13 cellular contexts compared by ENCODE assay signal in the genomic region with DNA sequence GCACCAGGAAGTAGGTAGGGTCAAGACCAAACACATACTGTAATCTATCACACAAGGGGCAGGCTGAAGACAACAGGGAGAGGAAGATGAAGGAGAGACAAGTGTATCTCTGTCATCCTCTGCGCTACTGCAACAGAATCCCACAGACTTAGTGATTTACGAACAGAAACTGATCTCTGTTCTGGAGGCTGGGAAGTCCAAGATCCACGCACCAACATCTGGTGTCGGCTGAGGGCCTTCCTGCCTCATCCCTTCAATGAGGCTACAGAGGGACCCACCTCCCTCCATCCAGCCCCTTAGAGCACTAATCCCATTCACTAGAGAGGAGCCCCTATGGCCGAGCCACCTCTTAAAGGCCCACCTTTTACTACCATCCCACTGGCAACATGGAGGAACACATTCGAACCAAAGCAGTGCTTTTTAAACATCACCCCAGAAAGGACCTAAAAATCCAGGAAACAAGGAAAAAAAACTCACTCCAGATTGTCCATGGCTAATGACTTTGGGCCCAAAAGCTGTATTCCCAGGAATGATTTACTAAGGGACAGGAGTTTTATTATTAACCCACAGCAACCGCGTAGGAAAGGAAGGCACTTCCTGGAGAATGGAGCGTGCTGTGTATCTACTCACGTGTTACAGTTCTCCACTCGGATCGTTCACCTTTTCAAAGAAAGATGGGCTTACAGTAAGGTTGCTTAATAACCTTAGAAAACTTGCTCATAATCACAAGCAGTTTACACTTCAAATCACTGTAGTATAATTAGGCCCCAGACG. TPM values are rescaled to one million over a fixed set of nuclear protein-coding genes. Genes with fewer than 3 reads are reported as not detected.
DNase-seq lines count a peak whose midpoint lies in the region; ATAC-seq and TF ChIP-seq lines count a peak whose summit lies in the region.
"Had no signal": no experiment of that assay in that cellular context is flagged by ENCODE, and none has a peak within 500 bp of the region (broad histone marks: within the 10 kb centered on the region; RNA-seq: fewer than 3 reads in every experiment).

No MANE protein-coding gene starts in this region.

- DNase-seq in BE2C: no peak
- DNase-seq in CD8-positive, alpha-beta T cell: no peak
- DNase-seq in activated naive CD8-positive, alpha-beta T cell treated with anti-CD3 and anti-CD28 coated beads for 36 hours: no peak
- DNase-seq in mesothelial cell of epicardium (ENCODE audit: low spot score in 2 of 2, unreplicated experiment in 2 of 2): no peak
- no peak for DNase-seq in stimulated activated naive CD4-positive, alpha-beta T cell (lab: John Stamatoyannopoulos, UW)
- DNase-seq in NCI-H1105 (lab: John Stamatoyannopoulos, UW): no peak
- DNase-seq: activated CD8-positive, alpha-beta memory T cell treated with anti-CD3 and anti-CD28 coated beads, Interleukin-2, amount 50 U/mL, for 48 hours; anterior cingulate cortex; COR-L47; Karpas-422; NCI-H187; SHP77 had no signal

- H3K27ac Mint-ChIP-seq in CD8-positive, alpha-beta T cell: peak overlapping the region; percentile 94
- peak overlapping the region; percentile 60 for H3K27ac Mint-ChIP-seq in activated naive CD8-positive, alpha-beta T cell treated with anti-CD3 and anti-CD28 coated beads for 36 hours
- no peak overlapping the region for H3K27ac Mint-ChIP-seq in mesothelial cell of epicardium

- peaks cover 81% of the 10 kb centered on the region for H3K4me1 Mint-ChIP-seq in CD8-positive, alpha-beta T cell (ENCODE audit: low read depth)
- peaks cover 69% of the 10 kb centered on the region for H3K4me1 Mint-ChIP-seq in activated naive CD8-positive, alpha-beta T cell treated with anti-CD3 and anti-CD28 coated beads for 36 hours
- H3K4me1 Mint-ChIP-seq in mesothelial cell of epicardium: peaks cover 36% of the 10 kb centered on the region

- H3K4me1 ChIP-seq in BE2C: peaks cover 11% of the 10 kb centered on the region
- H3K4me1 ChIP-seq in CD8-positive, alpha-beta T cell (ENCODE audit: insufficient read depth, low read length): peaks cover 82% of the 10 kb centered on the region

- TF ChIP-seq CTCF in BE2C (IDR thresholded peaks at IDR 0.05; ENCODE audit: low read depth, low read length) (no peak), mesothelial cell of epicardium (IDR thresholded peaks at IDR 0.05; ENCODE audit: unreplicated experiment) (no peak)
- TF ChIP-seq CTCF in CD8-positive, alpha-beta T cell (IDR thresholded peaks at IDR 0.05): no peak

- peak overlapping the region; percentile 96; the same call in 1 of the 2 replicates for H3K4me3 ChIP-seq in BE2C (ENCODE audit: low read depth, low read length)
- H3K4me3 ChIP-seq in CD8-positive, alpha-beta T cell (ENCODE audit: low read depth, low read length): no peak overlapping the region

- CTCF ChIA-PET in CD8-positive, alpha-beta T cell (lab: Charles Lee): no interaction called here

- intact Hi-C loops in CD8-positive, alpha-beta T cell (cut with DNase I, micrococcal nuclease): no loop called here

- no peak for ATAC-seq in CD8-positive, alpha-beta T cell
- no peak for ATAC-seq in HG03565 (IDR thresholded peaks at IDR 0.05; ENCODE audit: unreplicated experiment)

- H3K27ac ChIP-seq in CD8-positive, alpha-beta T cell (ENCODE audit: low read depth, low read length): no peak overlapping the region

- no peaks in the 10 kb centered on the region for H3K27me3 ChIP-seq in BE2C
- H3K27me3 ChIP-seq in CD8-positive, alpha-beta T cell (ENCODE audit: insufficient read depth, low read length): no peaks in the 10 kb centered on the region

- POLR2A ChIA-PET in CD8-positive, alpha-beta T cell (lab: Charles Lee): no interaction called here

- no peaks in the 10 kb centered on the region for H3K9me3 ChIP-seq in BE2C
- no peaks in the 10 kb centered on the region for H3K9me3 ChIP-seq in CD8-positive, alpha-beta T cell (ENCODE audit: low read length)

- no peaks in the 10 kb centered on the region for H3K27me3 Mint-ChIP-seq in CD8-positive, alpha-beta T cell (ENCODE audit: low read depth)
- H3K27me3 Mint-ChIP-seq in activated naive CD8-positive, alpha-beta T cell treated with anti-CD3 and anti-CD28 coated beads for 36 hours: no peaks in the 10 kb centered on the region
- peaks cover 17% of the 10 kb centered on the region for H3K27me3 Mint-ChIP-seq in mesothelial cell of epicardium (ENCODE audit: low read depth)

- peaks cover 9% of the 10 kb centered on the region for H3K36me3 Mint-ChIP-seq in CD8-positive, alpha-beta T cell
- peaks cover 46% of the 10 kb centered on the region for H3K36me3 Mint-ChIP-seq in activated naive CD8-positive, alpha-beta T cell treated with anti-CD3 and anti-CD28 coated beads for 36 hours
- H3K36me3 Mint-ChIP-seq in mesothelial cell of epicardium: peaks cover 20% of the 10 kb centered on the region

- peaks cover 34% of the 10 kb centered on the region for H3K36me3 ChIP-seq in BE2C
- H3K36me3 ChIP-seq in CD8-positive, alpha-beta T cell (ENCODE audit: insufficient read depth, low read length): no peaks in the 10 kb centered on the region

- H3K4me3 Mint-ChIP-seq in CD8-positive, alpha-beta T cell: peak overlapping the region; percentile 5
- H3K4me3 Mint-ChIP-seq in activated naive CD8-positive, alpha-beta T cell treated with anti-CD3 and anti-CD28 coated beads for 36 hours: peak overlapping the region; percentile 15
- peak overlapping the region; percentile 6 for H3K4me3 Mint-ChIP-seq in mesothelial cell of epicardium

- no peaks in the 10 kb centered on the region for H3K9me3 Mint-ChIP-seq in CD8-positive, alpha-beta T cell
- no peaks in the 10 kb centered on the region for H3K9me3 Mint-ChIP-seq in activated naive CD8-positive, alpha-beta T cell treated with anti-CD3 and anti-CD28 coated beads for 36 hours
- H3K9me3 Mint-ChIP-seq in mesothelial cell of epicardium: no peaks in the 10 kb centered on the region

RNA-seq across cellular contexts. Expression of a gene that starts 4.2 kb away (rescaled TPM):
- 47.0 TPM for polyA plus RNA-seq in BE2C (2012; ENCODE audit: insufficient read depth, insufficient read length, low read depth)
- 10 to 100 TPM; 19.2 to 21.3 TPM for total RNA-seq in CD8-positive, alpha-beta T cell
- total RNA-seq in activated naive CD8-positive, alpha-beta T cell treated with anti-CD3 and anti-CD28 coated beads for 36 hours: 100 to 1,000 TPM; 115 to 121 TPM
- 50.8 to 57.2 TPM (median 53.0 TPM) in 3 replicates for total RNA-seq in mesothelial cell of epicardium
